ENCODE assay signal across 22 cellular contexts in genomic region chrY:3025357-3025756, GRCh38.
"Had no signal": no experiment of that assay in that cellular context is flagged by ENCODE, and none has a peak within 500 bp of the region (broad histone marks: within the 10 kb centered on the region; RNA-seq: fewer than 3 reads in every experiment).

No MANE protein-coding gene starts in this region.

- H3K27ac Mint-ChIP-seq: activated CD8-positive, alpha-beta T cell treated with anti-CD3 and anti-CD28 coated beads, Interleukin-2, amount 10 ng/mL, durations not matched to agents 7 days and 5 days; activated naive CD4-positive, alpha-beta T cell treated with anti-CD3 and anti-CD28 coated beads, Interleukin-2, amount 50 U/mL, for 24 hours; activated T-helper 1 cell treated with anti-CD3 and anti-CD28 coated beads, Interleukin-12 subunit alpha, Interleukin-12 subunit beta, Interleukin-2, Interleukin-4 antibody, amounts not matched to agents 30 ng/mL and 10 ng/mL and 1 ng/mL, durations not matched to agents 14 hours and 24 hours and 36 hours; brain; stimulated activated naive CD8-positive, alpha-beta T cell treated with anti-CD3 and anti-CD28 coated beads, Interleukin-15, Interleukin-2, amounts not matched to agents 100 ng/mL and 50 ng/mL, for 24 hours; T-helper 17 cell had no signal

- H3K4me3 Mint-ChIP-seq: activated CD8-positive, alpha-beta T cell treated with anti-CD3 and anti-CD28 coated beads, Interleukin-2, amount 10 ng/mL, durations not matched to agents 7 days and 5 days; activated naive CD4-positive, alpha-beta T cell treated with anti-CD3 and anti-CD28 coated beads, Interleukin-2, amount 50 U/mL, for 24 hours; activated T-helper 1 cell treated with anti-CD3 and anti-CD28 coated beads, Interleukin-12 subunit alpha, Interleukin-12 subunit beta, Interleukin-2, Interleukin-4 antibody, amounts not matched to agents 30 ng/mL and 10 ng/mL and 1 ng/mL, durations not matched to agents 14 hours and 24 hours and 36 hours; brain; naive thymus-derived CD4-positive, alpha-beta T cell; stimulated activated naive CD8-positive, alpha-beta T cell treated with anti-CD3 and anti-CD28 coated beads, Interleukin-15, Interleukin-2, amounts not matched to agents 100 ng/mL and 50 ng/mL, for 24 hours; T-helper 17 cell had no signal

- H3K27me3 Mint-ChIP-seq: activated naive CD4-positive, alpha-beta T cell treated with anti-CD3 and anti-CD28 coated beads, Interleukin-2, amount 50 U/mL, for 24 hours; brain; naive thymus-derived CD4-positive, alpha-beta T cell; stimulated activated naive CD8-positive, alpha-beta T cell treated with anti-CD3 and anti-CD28 coated beads, Interleukin-15, Interleukin-2, amounts not matched to agents 100 ng/mL and 50 ng/mL, for 24 hours; T-helper 17 cell had no signal

- H3K36me3 Mint-ChIP-seq: brain had no signal

- ATAC-seq: activated CD8-positive, alpha-beta T cell treated with anti-CD3 and anti-CD28 coated beads, Interleukin-2, amount 10 ng/mL, durations not matched to agents 7 days and 5 days; foreskin keratinocyte; left lung; naive thymus-derived CD4-positive, alpha-beta T cell; T-helper 17 cell had no signal

- H3K4me1 Mint-ChIP-seq: brain had no signal

- DNase-seq: activated CD4-positive, alpha-beta T cell treated with anti-CD3 and anti-CD28 coated beads for 1 hour; activated CD4-positive, alpha-beta T cell treated with anti-CD3 and anti-CD28 coated beads, Interleukin-2, amount 50 U/mL, for 1 hour; activated CD8-positive, alpha-beta T cell treated with anti-CD3 and anti-CD28 coated beads, Interleukin-2, amount 10 ng/mL, durations not matched to agents 7 days and 5 days; activated gamma-delta T cell; anterior cingulate cortex; caudate nucleus; dermis blood vessel endothelial cell; effector CD8-positive, alpha-beta T cell; foreskin keratinocyte; kidney glomerular epithelial cell; left lung; naive thymus-derived CD4-positive, alpha-beta T cell; ovary; spleen; stimulated activated CD4-positive, alpha-beta T cell treated with anti-CD3 and anti-CD28 coated beads, Interleukin-4, amount 100 ng/mL, for 1 hour; T-helper 17 cell; tibial artery; WERI-Rb-1 had no signal

- H3K9me3 Mint-ChIP-seq: activated naive CD4-positive, alpha-beta T cell treated with anti-CD3 and anti-CD28 coated beads, Interleukin-2, amount 50 U/mL, for 24 hours; activated T-helper 1 cell treated with anti-CD3 and anti-CD28 coated beads, Interleukin-12 subunit alpha, Interleukin-12 subunit beta, Interleukin-2, Interleukin-4 antibody, amounts not matched to agents 30 ng/mL and 10 ng/mL and 1 ng/mL, durations not matched to agents 14 hours and 24 hours and 36 hours; brain; stimulated activated naive CD8-positive, alpha-beta T cell treated with anti-CD3 and anti-CD28 coated beads, Interleukin-15, Interleukin-2, amounts not matched to agents 100 ng/mL and 50 ng/mL, for 24 hours had no signal
